In genomic region chr2:1886405-1886992, GRCh38 we compare ENCODE assay signal across 9 cellular contexts.
DNase-seq lines count a peak whose midpoint lies in the region; ATAC-seq and TF ChIP-seq lines count a peak whose summit lies in the region.
"Had no signal": no experiment of that assay in that cellular context is flagged by ENCODE, and none has a peak within 500 bp of the region (broad histone marks: within the 10 kb centered on the region; RNA-seq: fewer than 3 reads in every experiment).

No MANE protein-coding gene starts in this region.

- H3K9me3 ChIP-seq in esophagus muscularis mucosa (no peaks in the 10 kb centered on the region), upper lobe of left lung (no peaks in the 10 kb centered on the region)

- H3K27me3 Mint-ChIP-seq in activated CD4-positive, alpha-beta T cell treated with anti-CD3 and anti-CD28 coated beads for 36 hours, result peaks cover 9% of the 10 kb centered on the region
- H3K27me3 Mint-ChIP-seq in activated CD4-positive, alpha-beta T cell treated with anti-CD3 and anti-CD28 coated beads, Interleukin-2, amount 10 ng/mL, durations not matched to agents 7 days and 5 days, result peaks cover 5% of the 10 kb centered on the region

- H3K27ac Mint-ChIP-seq in activated CD4-positive, alpha-beta T cell treated with anti-CD3 and anti-CD28 coated beads for 36 hours, result no peak overlapping the region
- no peak overlapping the region for H3K27ac Mint-ChIP-seq in activated CD4-positive, alpha-beta T cell treated with anti-CD3 and anti-CD28 coated beads, Interleukin-2, amount 10 ng/mL, durations not matched to agents 7 days and 5 days
- H3K27ac Mint-ChIP-seq: dendritic cell treated with granulocyte-macrophage colony-stimulating factor and Interleukin-4, amounts not matched to agents 40 ng/mL and 50 ng/mL, for 4 days had no signal

- H3K27me3 ChIP-seq in esophagus muscularis mucosa, result peaks cover 0 to 9% (median 0%) of the 10 kb centered on the region in 4 donors
- no peaks in the 10 kb centered on the region for H3K27me3 ChIP-seq in upper lobe of left lung

- H3K4me3 ChIP-seq in esophagus muscularis mucosa (no peak overlapping the region), upper lobe of left lung (no peak overlapping the region)

- intact Hi-C loops in activated CD4-positive, alpha-beta T cell treated with anti-CD3 and anti-CD28 coated beads for 36 hours (cut with DNase I, micrococcal nuclease), result loop anchor here in 1 of 2 experiments (5.0 kb wide), 1 partner anchor 1766 kb away; no protein-coding TSS in a partner anchor
- intact Hi-C loops in esophagus muscularis mucosa (cut with DNase I), result no loop called here

- H3K4me1 Mint-ChIP-seq in activated CD4-positive, alpha-beta T cell treated with anti-CD3 and anti-CD28 coated beads for 36 hours, result no peaks in the 10 kb centered on the region
- H3K4me1 Mint-ChIP-seq in activated CD4-positive, alpha-beta T cell treated with anti-CD3 and anti-CD28 coated beads, Interleukin-2, amount 10 ng/mL, durations not matched to agents 7 days and 5 days, result peaks cover 1% of the 10 kb centered on the region

- H3K27ac ChIP-seq in esophagus muscularis mucosa (replicated peaks in 1 of 4), result no peak overlapping the region
- no peak overlapping the region for H3K27ac ChIP-seq in upper lobe of left lung

- ATAC-seq in activated CD4-positive, alpha-beta T cell treated with anti-CD3 and anti-CD28 coated beads for 36 hours, result no peak
- ATAC-seq in upper lobe of left lung (ENCODE audit: low FRiP score in 2 of 2) (peak in 1 of 2 donors; percentile 65), HG03139 (IDR thresholded peaks at IDR 0.05; ENCODE audit: unreplicated experiment) (no peak)

- POLR2A ChIA-PET in activated CD4-positive, alpha-beta T cell treated with anti-CD3 and anti-CD28 coated beads for 36 hours (lab: Charles Lee), result no interaction called here
- POLR2A ChIA-PET in activated CD4-positive, alpha-beta T cell treated with anti-CD3 and anti-CD28 coated beads, Interleukin-2, amount 10 ng/mL, durations not matched to agents 7 days and 5 days (lab: Charles Lee), result no interaction called here

- no peaks in the 10 kb centered on the region for H3K9me3 Mint-ChIP-seq in activated CD4-positive, alpha-beta T cell treated with anti-CD3 and anti-CD28 coated beads for 36 hours (ENCODE audit: low read depth)
- no peaks in the 10 kb centered on the region for H3K9me3 Mint-ChIP-seq in activated CD4-positive, alpha-beta T cell treated with anti-CD3 and anti-CD28 coated beads, Interleukin-2, amount 10 ng/mL, durations not matched to agents 7 days and 5 days
- H3K9me3 Mint-ChIP-seq: dendritic cell treated with granulocyte-macrophage colony-stimulating factor and Interleukin-4, amounts not matched to agents 40 ng/mL and 50 ng/mL, for 4 days had no signal

- H3K4me1 ChIP-seq in esophagus muscularis mucosa (no peaks in the 10 kb centered on the region), upper lobe of left lung (no peaks in the 10 kb centered on the region)

- no peak for TF ChIP-seq EP300 in esophagus muscularis mucosa (IDR thresholded peaks at IDR 0.05)
- TF ChIP-seq EP300 in upper lobe of left lung (IDR thresholded peaks at IDR 0.05), result no peak

- TF ChIP-seq POLR2A in esophagus muscularis mucosa (IDR thresholded peaks at IDR 0.05; ENCODE audit: low read depth), result no peak
- no peak for TF ChIP-seq POLR2A in upper lobe of left lung (IDR thresholded peaks at IDR 0.05)

- peak; percentile 73 for DNase-seq in activated CD4-positive, alpha-beta T cell treated with anti-CD3 and anti-CD28 coated beads for 36 hours
- DNase-seq in activated CD4-positive, alpha-beta T cell treated with anti-CD3 and anti-CD28 coated beads, Interleukin-2, amount 50 U/mL, for 4 hours, result no peak
- DNase-seq in HT-29 (ENCODE audit: low spot score) (peak; percentile 77), esophagus muscularis mucosa (ENCODE audit: extremely low spot score) (no peak), myocyte (ENCODE audit: low read depth) (peak; percentile 62), upper lobe of left lung (peak in 1 of 2 donors; percentile 66)
- peak; percentile 56 for DNase-seq in activated CD4-positive, alpha-beta T cell treated with anti-CD3 and anti-CD28 coated beads, Interleukin-2, amount 10 ng/mL, durations not matched to agents 7 days and 5 days

- CTCF ChIA-PET in activated CD4-positive, alpha-beta T cell treated with anti-CD3 and anti-CD28 coated beads for 36 hours (lab: Charles Lee), result interaction anchor here (0.8 to 1.2 kb wide), 3 partner anchors 9 to 348 kb away, joined by 3 to 5 read pairs (median 4); no protein-coding TSS in a partner anchor
- CTCF ChIA-PET in activated CD4-positive, alpha-beta T cell treated with anti-CD3 and anti-CD28 coated beads, Interleukin-2, amount 10 ng/mL, durations not matched to agents 7 days and 5 days (lab: Charles Lee), result no interaction called here

- H3K36me3 ChIP-seq in esophagus muscularis mucosa (no peaks in the 10 kb centered on the region), upper lobe of left lung (no peaks in the 10 kb centered on the region)

- no peaks in the 10 kb centered on the region for H3K36me3 Mint-ChIP-seq in activated CD4-positive, alpha-beta T cell treated with anti-CD3 and anti-CD28 coated beads for 36 hours (ENCODE audit: low read depth)
- H3K36me3 Mint-ChIP-seq in activated CD4-positive, alpha-beta T cell treated with anti-CD3 and anti-CD28 coated beads, Interleukin-2, amount 10 ng/mL, durations not matched to agents 7 days and 5 days (ENCODE audit: low read depth), result no peaks in the 10 kb centered on the region

- 32% methylated on average over 10 of the region's 10 CpGs for WGBS in esophagus muscularis mucosa
- 19 to 25% methylated on average over 10 of the region's 10 CpGs for WGBS in upper lobe of left lung, 2 donors

- H3K4me3 Mint-ChIP-seq in activated CD4-positive, alpha-beta T cell treated with anti-CD3 and anti-CD28 coated beads for 36 hours, result no peak overlapping the region
- H3K4me3 Mint-ChIP-seq in activated CD4-positive, alpha-beta T cell treated with anti-CD3 and anti-CD28 coated beads, Interleukin-2, amount 10 ng/mL, durations not matched to agents 7 days and 5 days, result no peak overlapping the region
- H3K4me3 Mint-ChIP-seq: dendritic cell treated with granulocyte-macrophage colony-stimulating factor and Interleukin-4, amounts not matched to agents 40 ng/mL and 50 ng/mL, for 4 days had no signal

- peak; percentile 37 to 67 (median 50) for TF ChIP-seq CTCF in esophagus muscularis mucosa (IDR thresholded peaks at IDR 0.05)
- peak; percentile 21 to 61 (median 50) for TF ChIP-seq CTCF in upper lobe of left lung (IDR thresholded peaks at IDR 0.05)

Comparison
In these comparisons a context has a peak if more than half of its experiments do, and no peak if none do; other contexts are left out.
1. DNase-seq: peak in activated CD4-positive, alpha-beta T cell treated with anti-CD3 and anti-CD28 coated beads for 36 hours (single experiment), HT-29 (single experiment), activated CD4-positive, alpha-beta T cell treated with anti-CD3 and anti-CD28 coated beads, Interleukin-2, amount 10 ng/mL, durations not matched to agents 7 days and 5 days (single experiment) and myocyte (single experiment); none in activated CD4-positive, alpha-beta T cell treated with anti-CD3 and anti-CD28 coated beads, Interleukin-2, amount 50 U/mL, for 4 hours (0 of 2) and esophagus muscularis mucosa (single experiment).